8 cellular contexts compared by ENCODE assay signal in the genomic region with DNA sequence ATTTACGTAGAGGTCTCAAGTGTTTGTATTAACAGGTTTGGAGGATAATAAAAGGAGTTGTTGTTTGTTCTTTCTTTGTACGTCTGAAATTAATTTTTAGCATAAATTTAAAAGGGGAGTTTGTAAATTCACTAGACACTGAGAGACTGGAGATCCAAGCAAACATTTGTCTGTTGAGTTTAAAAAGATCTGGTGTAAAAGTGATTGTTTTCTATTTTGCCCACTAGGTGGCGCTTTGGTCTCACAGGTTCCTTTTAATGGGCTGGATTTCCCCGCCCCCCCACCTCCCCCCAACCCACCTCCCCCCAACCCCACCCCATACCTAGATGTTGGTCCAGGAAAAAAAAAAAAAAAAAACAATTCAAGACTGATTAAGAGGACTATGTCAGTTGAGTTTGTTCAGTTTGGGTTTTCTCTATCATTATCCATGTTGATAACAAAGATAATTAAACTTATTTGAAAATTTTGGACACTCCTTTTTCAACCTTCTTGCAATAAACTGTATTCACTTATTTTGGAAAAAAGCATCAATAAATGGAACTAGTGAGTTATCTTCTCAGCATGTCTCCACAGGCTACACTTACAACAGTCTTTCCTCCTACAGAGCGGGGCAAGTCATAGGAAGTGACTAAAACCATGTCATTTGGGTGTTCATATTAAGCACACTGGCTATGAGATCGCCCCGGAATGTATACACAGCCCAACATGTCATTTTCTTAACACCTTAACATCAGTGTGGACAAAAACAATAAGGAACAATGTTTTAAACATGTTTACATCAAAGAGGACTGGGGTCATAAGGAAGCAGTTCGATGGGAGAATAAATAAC.
DNase-seq lines count a peak whose midpoint lies in the region; ATAC-seq and TF ChIP-seq lines count a peak whose summit lies in the region.

No MANE protein-coding gene starts in this region.

- no peaks in the 10 kb centered on the region for H3K4me1 Mint-ChIP-seq in WTC11

- peaks cover 13% of the 10 kb centered on the region for H3K9me3 Mint-ChIP-seq in WTC11

- peaks cover 3% of the 10 kb centered on the region; the same call in 1 of the 2 replicates for H3K27me3 Mint-ChIP-seq in WTC11 (ENCODE audit: low read depth)

- no peaks in the 10 kb centered on the region for H3K36me3 Mint-ChIP-seq in WTC11

- H3K4me3 Mint-ChIP-seq in WTC11, result no peak overlapping the region

- POLR2A ChIA-PET in WTC11 (lab: Charles Lee), result no interaction called here

- CTCF ChIA-PET in WTC11 (lab: Charles Lee), result interaction anchor here (0.8 kb wide), 1 partner anchor 77 kb away, joined by 4 read pairs; no protein-coding TSS in a partner anchor

- peak; percentile 55 to 56 for DNase-seq in NCI-H2081 (lab: John Stamatoyannopoulos, UW)
- DNase-seq in NCI-H2081 treated with DMSO at 0.1 percent for 48 hours (lab: John Stamatoyannopoulos, UW), result no peak
- peak; percentile 51 for DNase-seq in NAMALWA (ENCODE audit: low spot score)
- DNase-seq in WTC11 (ENCODE audit: low spot score), result no peak
- DNase-seq in iris pigment epithelial cell (ENCODE audit: low read depth), result peak; percentile 73
- no peak for DNase-seq in effector CD8-positive, alpha-beta T cell (lab: John Stamatoyannopoulos, UW)
- DNase-seq in stimulated activated naive CD4-positive, alpha-beta T cell treated with Interleukin-2 at 50 U/mL for 16 hours (lab: John Stamatoyannopoulos, UW), result no peak

- peak; percentile 61 for TF ChIP-seq CTCF in WTC11 (IDR thresholded peaks at IDR 0.05)

- no peak overlapping the region for H3K27ac Mint-ChIP-seq in WTC11

- ATAC-seq in WTC11, result no peak; the same call in 1 of the 2 replicates
- no peak for ATAC-seq in GM19455 (IDR thresholded peaks at IDR 0.05; ENCODE audit: unreplicated experiment)

TF ChIP-seq in WTC11, 78 proteins besides CTCF, POLR2A, EP300 and RAD21 (continues in another document):
- TF ChIP-seq, protein P1, sequence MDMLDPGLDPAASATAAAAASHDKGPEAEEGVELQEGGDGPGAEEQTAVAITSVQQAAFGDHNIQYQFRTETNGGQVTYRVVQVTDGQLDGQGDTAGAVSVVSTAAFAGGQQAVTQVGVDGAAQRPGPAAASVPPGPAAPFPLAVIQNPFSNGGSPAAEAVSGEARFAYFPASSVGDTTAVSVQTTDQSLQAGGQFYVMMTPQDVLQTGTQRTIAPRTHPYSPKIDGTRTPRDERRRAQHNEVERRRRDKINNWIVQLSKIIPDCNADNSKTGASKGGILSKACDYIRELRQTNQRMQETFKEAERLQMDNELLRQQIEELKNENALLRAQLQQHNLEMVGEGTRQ (CRISPR knock-in tag; IDR thresholded peaks at IDR 0.05), result no peak
- no peak for TF ChIP-seq FOXJ3 (CRISPR knock-in tag; IDR thresholded peaks at IDR 0.05; ENCODE audit: borderline replicate concordance)
- TF ChIP-seq, protein P2, sequence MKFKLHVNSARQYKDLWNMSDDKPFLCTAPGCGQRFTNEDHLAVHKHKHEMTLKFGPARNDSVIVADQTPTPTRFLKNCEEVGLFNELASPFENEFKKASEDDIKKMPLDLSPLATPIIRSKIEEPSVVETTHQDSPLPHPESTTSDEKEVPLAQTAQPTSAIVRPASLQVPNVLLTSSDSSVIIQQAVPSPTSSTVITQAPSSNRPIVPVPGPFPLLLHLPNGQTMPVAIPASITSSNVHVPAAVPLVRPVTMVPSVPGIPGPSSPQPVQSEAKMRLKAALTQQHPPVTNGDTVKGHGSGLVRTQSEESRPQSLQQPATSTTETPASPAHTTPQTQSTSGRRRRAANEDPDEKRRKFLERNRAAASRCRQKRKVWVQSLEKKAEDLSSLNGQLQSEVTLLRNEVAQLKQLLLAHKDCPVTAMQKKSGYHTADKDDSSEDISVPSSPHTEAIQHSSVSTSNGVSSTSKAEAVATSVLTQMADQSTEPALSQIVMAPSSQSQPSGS (CRISPR knock-in tag; IDR thresholded peaks at IDR 0.05; ENCODE audit: borderline replicate concordance, low read depth), result no peak
- TF ChIP-seq SP1 (CRISPR knock-in tag; conservative IDR thresholded peaks at IDR 0.05), result no peak
- TF ChIP-seq, protein P3, sequence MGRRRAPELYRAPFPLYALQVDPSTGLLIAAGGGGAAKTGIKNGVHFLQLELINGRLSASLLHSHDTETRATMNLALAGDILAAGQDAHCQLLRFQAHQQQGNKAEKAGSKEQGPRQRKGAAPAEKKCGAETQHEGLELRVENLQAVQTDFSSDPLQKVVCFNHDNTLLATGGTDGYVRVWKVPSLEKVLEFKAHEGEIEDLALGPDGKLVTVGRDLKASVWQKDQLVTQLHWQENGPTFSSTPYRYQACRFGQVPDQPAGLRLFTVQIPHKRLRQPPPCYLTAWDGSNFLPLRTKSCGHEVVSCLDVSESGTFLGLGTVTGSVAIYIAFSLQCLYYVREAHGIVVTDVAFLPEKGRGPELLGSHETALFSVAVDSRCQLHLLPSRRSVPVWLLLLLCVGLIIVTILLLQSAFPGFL (CRISPR knock-in tag; IDR thresholded peaks at IDR 0.05; ENCODE audit: borderline replicate concordance), result no peak
- TF ChIP-seq, protein P4, sequence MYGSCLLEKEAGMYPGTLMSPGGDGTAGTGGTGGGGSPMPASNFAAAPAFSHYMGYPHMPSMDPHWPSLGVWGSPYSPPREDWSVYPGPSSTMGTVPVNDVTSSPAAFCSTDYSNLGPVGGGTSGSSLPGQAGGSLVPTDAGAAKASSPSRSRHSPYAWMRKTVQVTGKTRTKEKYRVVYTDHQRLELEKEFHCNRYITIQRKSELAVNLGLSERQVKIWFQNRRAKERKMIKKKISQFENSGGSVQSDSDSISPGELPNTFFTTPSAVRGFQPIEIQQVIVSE (CRISPR knock-in tag; IDR thresholded peaks at IDR 0.05; ENCODE audit: borderline replicate concordance), result no peak
- TF ChIP-seq, protein P5, sequence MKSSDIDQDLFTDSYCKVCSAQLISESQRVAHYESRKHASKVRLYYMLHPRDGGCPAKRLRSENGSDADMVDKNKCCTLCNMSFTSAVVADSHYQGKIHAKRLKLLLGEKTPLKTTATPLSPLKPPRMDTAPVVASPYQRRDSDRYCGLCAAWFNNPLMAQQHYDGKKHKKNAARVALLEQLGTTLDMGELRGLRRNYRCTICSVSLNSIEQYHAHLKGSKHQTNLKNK (CRISPR knock-in tag; IDR thresholded peaks at IDR 0.05), result no peak
- no peak for TF ChIP-seq GABPB1 (CRISPR knock-in tag; IDR thresholded peaks at IDR 0.05)
- TF ChIP-seq PRRX2 (CRISPR knock-in tag; IDR thresholded peaks at IDR 0.05), result no peak
- TF ChIP-seq, protein P6, sequence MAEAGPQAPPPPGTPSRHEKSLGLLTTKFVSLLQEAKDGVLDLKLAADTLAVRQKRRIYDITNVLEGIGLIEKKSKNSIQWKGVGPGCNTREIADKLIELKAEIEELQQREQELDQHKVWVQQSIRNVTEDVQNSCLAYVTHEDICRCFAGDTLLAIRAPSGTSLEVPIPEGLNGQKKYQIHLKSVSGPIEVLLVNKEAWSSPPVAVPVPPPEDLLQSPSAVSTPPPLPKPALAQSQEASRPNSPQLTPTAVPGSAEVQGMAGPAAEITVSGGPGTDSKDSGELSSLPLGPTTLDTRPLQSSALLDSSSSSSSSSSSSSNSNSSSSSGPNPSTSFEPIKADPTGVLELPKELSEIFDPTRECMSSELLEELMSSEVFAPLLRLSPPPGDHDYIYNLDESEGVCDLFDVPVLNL (CRISPR knock-in tag; IDR thresholded peaks at IDR 0.05; ENCODE audit: borderline replicate concordance, low read depth), result no peak
- TF ChIP-seq, protein P7, sequence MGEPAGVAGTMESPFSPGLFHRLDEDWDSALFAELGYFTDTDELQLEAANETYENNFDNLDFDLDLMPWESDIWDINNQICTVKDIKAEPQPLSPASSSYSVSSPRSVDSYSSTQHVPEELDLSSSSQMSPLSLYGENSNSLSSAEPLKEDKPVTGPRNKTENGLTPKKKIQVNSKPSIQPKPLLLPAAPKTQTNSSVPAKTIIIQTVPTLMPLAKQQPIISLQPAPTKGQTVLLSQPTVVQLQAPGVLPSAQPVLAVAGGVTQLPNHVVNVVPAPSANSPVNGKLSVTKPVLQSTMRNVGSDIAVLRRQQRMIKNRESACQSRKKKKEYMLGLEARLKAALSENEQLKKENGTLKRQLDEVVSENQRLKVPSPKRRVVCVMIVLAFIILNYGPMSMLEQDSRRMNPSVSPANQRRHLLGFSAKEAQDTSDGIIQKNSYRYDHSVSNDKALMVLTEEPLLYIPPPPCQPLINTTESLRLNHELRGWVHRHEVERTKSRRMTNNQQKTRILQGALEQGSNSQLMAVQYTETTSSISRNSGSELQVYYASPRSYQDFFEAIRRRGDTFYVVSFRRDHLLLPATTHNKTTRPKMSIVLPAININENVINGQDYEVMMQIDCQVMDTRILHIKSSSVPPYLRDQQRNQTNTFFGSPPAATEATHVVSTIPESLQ (CRISPR knock-in tag; IDR thresholded peaks at IDR 0.05), result no peak
- TF ChIP-seq, protein P8, sequence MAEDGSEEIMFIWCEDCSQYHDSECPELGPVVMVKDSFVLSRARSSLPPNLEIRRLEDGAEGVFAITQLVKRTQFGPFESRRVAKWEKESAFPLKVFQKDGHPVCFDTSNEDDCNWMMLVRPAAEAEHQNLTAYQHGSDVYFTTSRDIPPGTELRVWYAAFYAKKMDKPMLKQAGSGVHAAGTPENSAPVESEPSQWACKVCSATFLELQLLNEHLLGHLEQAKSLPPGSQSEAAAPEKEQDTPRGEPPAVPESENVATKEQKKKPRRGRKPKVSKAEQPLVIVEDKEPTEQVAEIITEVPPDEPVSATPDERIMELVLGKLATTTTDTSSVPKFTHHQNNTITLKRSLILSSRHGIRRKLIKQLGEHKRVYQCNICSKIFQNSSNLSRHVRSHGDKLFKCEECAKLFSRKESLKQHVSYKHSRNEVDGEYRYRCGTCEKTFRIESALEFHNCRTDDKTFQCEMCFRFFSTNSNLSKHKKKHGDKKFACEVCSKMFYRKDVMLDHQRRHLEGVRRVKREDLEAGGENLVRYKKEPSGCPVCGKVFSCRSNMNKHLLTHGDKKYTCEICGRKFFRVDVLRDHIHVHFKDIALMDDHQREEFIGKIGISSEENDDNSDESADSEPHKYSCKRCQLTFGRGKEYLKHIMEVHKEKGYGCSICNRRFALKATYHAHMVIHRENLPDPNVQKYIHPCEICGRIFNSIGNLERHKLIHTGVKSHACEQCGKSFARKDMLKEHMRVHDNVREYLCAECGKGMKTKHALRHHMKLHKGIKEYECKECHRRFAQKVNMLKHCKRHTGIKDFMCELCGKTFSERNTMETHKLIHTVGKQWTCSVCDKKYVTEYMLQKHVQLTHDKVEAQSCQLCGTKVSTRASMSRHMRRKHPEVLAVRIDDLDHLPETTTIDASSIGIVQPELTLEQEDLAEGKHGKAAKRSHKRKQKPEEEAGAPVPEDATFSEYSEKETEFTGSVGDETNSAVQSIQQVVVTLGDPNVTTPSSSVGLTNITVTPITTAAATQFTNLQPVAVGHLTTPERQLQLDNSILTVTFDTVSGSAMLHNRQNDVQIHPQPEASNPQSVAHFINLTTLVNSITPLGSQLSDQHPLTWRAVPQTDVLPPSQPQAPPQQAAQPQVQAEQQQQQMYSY (CRISPR knock-in tag; IDR thresholded peaks at IDR 0.05), result no peak
- no peak for TF ChIP-seq OVOL2 (CRISPR knock-in tag; IDR thresholded peaks at IDR 0.05; ENCODE audit: borderline replicate concordance)
- no peak for TF ChIP-seq ATF1 (CRISPR knock-in tag; IDR thresholded peaks at IDR 0.05)
- TF ChIP-seq TP53 (CRISPR knock-in tag; IDR thresholded peaks at IDR 0.05), result no peak

Comparison
In these comparisons a context has a peak if more than half of its experiments do, and no peak if none do; other contexts are left out.
1. DNase-seq: peak in NCI-H2081 (2 of 2), NAMALWA (single experiment) and iris pigment epithelial cell (single experiment); none in NCI-H2081 treated with DMSO at 0.1 percent for 48 hours (single experiment), WTC11 (single experiment), effector CD8-positive, alpha-beta T cell (single experiment) and stimulated activated naive CD4-positive, alpha-beta T cell treated with Interleukin-2 at 50 U/mL for 16 hours (single experiment).